In the genomic region with DNA sequence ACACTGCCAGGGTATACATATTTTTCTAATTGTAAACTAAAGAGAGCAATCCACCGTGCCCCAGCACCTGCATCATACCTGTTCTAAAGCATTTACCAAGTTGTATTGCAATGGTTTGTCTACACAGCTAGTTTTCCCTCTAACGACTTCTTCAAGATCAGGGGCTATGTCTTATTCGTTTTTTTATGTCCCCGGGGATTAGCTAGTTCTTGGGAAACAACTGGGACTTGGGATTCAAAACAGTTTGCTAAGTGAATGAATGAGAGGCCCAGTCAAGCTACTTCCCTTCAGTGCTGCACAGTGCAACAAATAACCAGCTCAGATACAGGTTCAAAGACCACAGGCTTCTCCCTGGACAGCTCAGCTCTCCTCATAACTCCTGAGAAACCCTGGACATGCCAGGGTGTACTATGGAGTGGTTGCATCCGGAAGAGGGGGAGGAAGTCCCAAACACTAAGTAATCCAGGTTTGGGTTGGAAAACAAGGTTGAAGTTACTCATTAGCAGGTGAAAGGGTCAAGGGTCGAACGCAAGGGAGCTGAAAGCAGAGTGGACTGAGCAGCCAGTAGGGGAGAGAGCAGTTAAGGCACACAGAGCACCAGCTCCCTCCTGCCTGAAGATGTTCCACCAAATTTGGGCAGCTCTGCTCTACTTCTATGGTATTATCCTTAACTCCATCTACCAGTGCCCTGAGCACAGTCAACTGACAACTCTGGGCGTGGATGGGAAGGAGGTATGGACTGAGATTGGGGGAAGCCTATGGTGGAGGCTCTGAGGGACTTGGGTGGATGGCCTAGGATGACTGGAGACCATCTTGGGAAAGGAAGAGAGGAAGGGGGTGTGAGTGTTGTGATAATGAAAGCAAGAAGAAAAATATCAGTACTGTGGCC, we compare ENCODE assay signal across 1 cellular context.
A peak's percentile ranks its signal among the peaks of the same experiment; 100 is the strongest.
TF ChIP-seq lines count a peak whose summit lies in the region.

A gene (plus strand): TSS at position 546 of the 889 bp plus-strand sequence. CDS start 73 bp downstream, at position 619.

TF ChIP-seq in HepG2, 621 proteins besides CTCF, POLR2A, EP300 and RAD21 (continued from another document and continues in another):
- TF ChIP-seq, protein P1, sequence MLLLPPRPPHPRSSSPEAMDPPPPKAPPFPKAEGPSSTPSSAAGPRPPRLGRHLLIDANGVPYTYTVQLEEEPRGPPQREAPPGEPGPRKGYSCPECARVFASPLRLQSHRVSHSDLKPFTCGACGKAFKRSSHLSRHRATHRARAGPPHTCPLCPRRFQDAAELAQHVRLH (CRISPR knock-in tag; IDR thresholded peaks at IDR 0.05; ENCODE audit: borderline replicate concordance, low read depth): peak; percentile 88; the same call in 1 of the 2 replicates
- TF ChIP-seq SRSF9 (IDR thresholded peaks at IDR 0.05; ENCODE audit: borderline replicate concordance, insufficient read depth, low read depth, low read length, poor library complexity, severe bottlenecking) (no peak), ZBTB7B (CRISPR knock-in tag; IDR thresholded peaks at IDR 0.05) (peak; percentile 79), RFXAP (CRISPR knock-in tag; IDR thresholded peaks at IDR 0.05; ENCODE audit: borderline replicate concordance) (peak; percentile 92), ZNF891 (CRISPR knock-in tag; IDR thresholded peaks at IDR 0.05) (peak; percentile 65; the same call in 1 of the 2 replicates), ZNF768 (CRISPR knock-in tag; IDR thresholded peaks at IDR 0.05) (no peak), SOX5 (CRISPR knock-in tag; IDR thresholded peaks at IDR 0.05; ENCODE audit: borderline replicate concordance) (peak; percentile 86), SMAD1 (CRISPR knock-in tag; IDR thresholded peaks at IDR 0.05; ENCODE audit: borderline replicate concordance, low read depth) (peak; percentile 88), GFI1 (CRISPR knock-in tag; IDR thresholded peaks at IDR 0.05; ENCODE audit: borderline replicate concordance) (peak; percentile 79), ZNF777 (CRISPR knock-in tag; IDR thresholded peaks at IDR 0.05) (no peak; the same call in 1 of the 2 replicates), HNRNPLL (IDR thresholded peaks at IDR 0.05; ENCODE audit: low read depth, low read length, poor library complexity, severe bottlenecking) (no peak), YY1 (IDR thresholded peaks at IDR 0.05; ENCODE audit: insufficient read depth, insufficient replicate concordance, low read depth, low read length) (no peak), REL (CRISPR knock-in tag; conservative IDR thresholded peaks at IDR 0.05) (no peak), CAMTA2 (CRISPR knock-in tag; IDR thresholded peaks at IDR 0.05; ENCODE audit: borderline replicate concordance) (peak; percentile 79; the same call in 1 of the 2 replicates), KLF15 (CRISPR knock-in tag; IDR thresholded peaks at IDR 0.05; ENCODE audit: borderline replicate concordance) (no peak; the same call in 1 of the 2 replicates), THYN1 (CRISPR knock-in tag; IDR thresholded peaks at IDR 0.05; ENCODE audit: borderline replicate concordance, low read depth) (peak; percentile 96; the same call in 1 of the 2 replicates), ZNF619 (CRISPR knock-in tag; IDR thresholded peaks at IDR 0.05) (0 out of 2 replicates have a peak, but pooled peaks have one; percentile 17), NR3C1 (CRISPR knock-in tag; IDR thresholded peaks at IDR 0.05) (no peak), RAD51 (IDR thresholded peaks at IDR 0.05; ENCODE audit: borderline replicate concordance) (no peak), HIVEP1 (CRISPR knock-in tag; IDR thresholded peaks at IDR 0.05) (peak; percentile 93), ZFP82 (CRISPR knock-in tag; IDR thresholded peaks at IDR 0.05; ENCODE audit: borderline replicate concordance) (no peak), GZF1 (CRISPR knock-in tag; IDR thresholded peaks at IDR 0.05) (peak; percentile 86; the same call in 1 of the 2 replicates), RFX1 (IDR thresholded peaks at IDR 0.05) (no peak), ATM (IDR thresholded peaks at IDR 0.05; ENCODE audit: borderline replicate concordance) (no peak), CHD4 (IDR thresholded peaks at IDR 0.05; ENCODE audit: borderline replicate concordance, low read length) (peak; percentile 80; the same call in 1 of the 2 replicates), BORCS8-MEF2B (CRISPR knock-in tag; IDR thresholded peaks at IDR 0.05) (peak; percentile 93), RELA (CRISPR knock-in tag; IDR thresholded peaks at IDR 0.05) (peak; percentile 23; the same call in 1 of the 2 replicates), ZSCAN22 (CRISPR knock-in tag; IDR thresholded peaks at IDR 0.05) (no peak), ZMYM3 (CRISPR knock-in tag; IDR thresholded peaks at IDR 0.05) (peak; percentile 80), ZNF605 (CRISPR knock-in tag; IDR thresholded peaks at IDR 0.05) (peak; percentile 98), MAFK (conservative IDR thresholded peaks at IDR 0.05 in 1 of 2, IDR thresholded peaks at IDR 0.05 in 1 of 2; ENCODE audit: low read length in 2 of 2) (no peak), SALL1 (CRISPR knock-in tag; IDR thresholded peaks at IDR 0.05) (peak; percentile 97), SIX4 (CRISPR knock-in tag; IDR thresholded peaks at IDR 0.05) (peak; percentile 54; the same call in 1 of the 2 replicates), ERF (CRISPR knock-in tag; IDR thresholded peaks at IDR 0.05) (peak; percentile 99), NR1H2 (CRISPR knock-in tag; IDR thresholded peaks at IDR 0.05; ENCODE audit: borderline replicate concordance, low read depth) (peak; percentile 92; the same call in 1 of the 2 replicates), ZNF253 (CRISPR knock-in tag; IDR thresholded peaks at IDR 0.05; ENCODE audit: borderline replicate concordance) (no peak), AGO2 (optimal IDR thresholded peaks at IDR 0.05; ENCODE audit: low read depth, low read length) (no peak), SNRNP70 (IDR thresholded peaks at IDR 0.05; ENCODE audit: low read depth, low read length) (no peak), SMAD3 (CRISPR knock-in tag; IDR thresholded peaks at IDR 0.05) (peak; percentile 89)
- TF ChIP-seq, protein P2, sequence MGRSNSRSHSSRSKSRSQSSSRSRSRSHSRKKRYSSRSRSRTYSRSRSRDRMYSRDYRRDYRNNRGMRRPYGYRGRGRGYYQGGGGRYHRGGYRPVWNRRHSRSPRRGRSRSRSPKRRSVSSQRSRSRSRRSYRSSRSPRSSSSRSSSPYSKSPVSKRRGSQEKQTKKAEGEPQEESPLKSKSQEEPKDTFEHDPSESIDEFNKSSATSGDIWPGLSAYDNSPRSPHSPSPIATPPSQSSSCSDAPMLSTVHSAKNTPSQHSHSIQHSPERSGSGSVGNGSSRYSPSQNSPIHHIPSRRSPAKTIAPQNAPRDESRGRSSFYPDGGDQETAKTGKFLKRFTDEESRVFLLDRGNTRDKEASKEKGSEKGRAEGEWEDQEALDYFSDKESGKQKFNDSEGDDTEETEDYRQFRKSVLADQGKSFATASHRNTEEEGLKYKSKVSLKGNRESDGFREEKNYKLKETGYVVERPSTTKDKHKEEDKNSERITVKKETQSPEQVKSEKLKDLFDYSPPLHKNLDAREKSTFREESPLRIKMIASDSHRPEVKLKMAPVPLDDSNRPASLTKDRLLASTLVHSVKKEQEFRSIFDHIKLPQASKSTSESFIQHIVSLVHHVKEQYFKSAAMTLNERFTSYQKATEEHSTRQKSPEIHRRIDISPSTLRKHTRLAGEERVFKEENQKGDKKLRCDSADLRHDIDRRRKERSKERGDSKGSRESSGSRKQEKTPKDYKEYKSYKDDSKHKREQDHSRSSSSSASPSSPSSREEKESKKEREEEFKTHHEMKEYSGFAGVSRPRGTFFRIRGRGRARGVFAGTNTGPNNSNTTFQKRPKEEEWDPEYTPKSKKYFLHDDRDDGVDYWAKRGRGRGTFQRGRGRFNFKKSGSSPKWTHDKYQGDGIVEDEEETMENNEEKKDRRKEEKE (IDR thresholded peaks at IDR 0.05): no peak
- TF ChIP-seq, protein P3, sequence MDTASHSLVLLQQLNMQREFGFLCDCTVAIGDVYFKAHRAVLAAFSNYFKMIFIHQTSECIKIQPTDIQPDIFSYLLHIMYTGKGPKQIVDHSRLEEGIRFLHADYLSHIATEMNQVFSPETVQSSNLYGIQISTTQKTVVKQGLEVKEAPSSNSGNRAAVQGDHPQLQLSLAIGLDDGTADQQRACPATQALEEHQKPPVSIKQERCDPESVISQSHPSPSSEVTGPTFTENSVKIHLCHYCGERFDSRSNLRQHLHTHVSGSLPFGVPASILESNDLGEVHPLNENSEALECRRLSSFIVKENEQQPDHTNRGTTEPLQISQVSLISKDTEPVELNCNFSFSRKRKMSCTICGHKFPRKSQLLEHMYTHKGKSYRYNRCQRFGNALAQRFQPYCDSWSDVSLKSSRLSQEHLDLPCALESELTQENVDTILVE (CRISPR knock-in tag; IDR thresholded peaks at IDR 0.05): peak; percentile 89; the same call in 1 of the 2 replicates
- TF ChIP-seq, protein P4, sequence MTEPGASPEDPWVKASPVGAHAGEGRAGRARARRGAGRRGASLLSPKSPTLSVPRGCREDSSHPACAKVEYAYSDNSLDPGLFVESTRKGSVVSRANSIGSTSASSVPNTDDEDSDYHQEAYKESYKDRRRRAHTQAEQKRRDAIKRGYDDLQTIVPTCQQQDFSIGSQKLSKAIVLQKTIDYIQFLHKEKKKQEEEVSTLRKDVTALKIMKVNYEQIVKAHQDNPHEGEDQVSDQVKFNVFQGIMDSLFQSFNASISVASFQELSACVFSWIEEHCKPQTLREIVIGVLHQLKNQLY (CRISPR knock-in tag; IDR thresholded peaks at IDR 0.05): peak; percentile 92
- TF ChIP-seq, protein P5, sequence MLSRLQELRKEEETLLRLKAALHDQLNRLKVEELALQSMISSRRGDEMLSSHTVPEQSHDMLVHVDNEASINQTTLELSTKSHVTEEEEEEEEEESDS (CRISPR knock-in tag; IDR thresholded peaks at IDR 0.05; ENCODE audit: borderline replicate concordance): peak; percentile 92
- TF ChIP-seq, protein P6, sequence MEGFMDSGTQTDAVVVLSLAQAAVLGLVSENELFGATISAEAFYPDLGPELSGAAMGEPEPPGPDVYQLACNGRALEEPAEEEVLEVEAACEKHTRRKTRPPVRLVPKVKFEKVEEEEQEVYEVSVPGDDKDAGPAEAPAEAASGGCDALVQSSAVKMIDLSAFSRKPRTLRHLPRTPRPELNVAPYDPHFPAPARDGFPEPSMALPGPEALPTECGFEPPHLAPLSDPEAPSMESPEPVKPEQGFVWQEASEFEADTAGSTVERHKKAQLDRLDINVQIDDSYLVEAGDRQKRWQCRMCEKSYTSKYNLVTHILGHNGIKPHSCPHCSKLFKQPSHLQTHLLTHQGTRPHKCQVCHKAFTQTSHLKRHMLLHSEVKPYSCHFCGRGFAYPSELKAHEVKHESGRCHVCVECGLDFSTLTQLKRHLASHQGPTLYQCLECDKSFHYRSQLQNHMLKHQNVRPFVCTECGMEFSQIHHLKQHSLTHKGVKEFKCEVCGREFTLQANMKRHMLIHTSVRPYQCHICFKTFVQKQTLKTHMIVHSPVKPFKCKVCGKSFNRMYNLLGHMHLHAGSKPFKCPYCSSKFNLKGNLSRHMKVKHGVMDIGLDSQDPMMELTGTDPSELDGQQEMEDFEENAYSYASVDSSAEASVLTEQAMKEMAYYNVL (CRISPR knock-in tag; IDR thresholded peaks at IDR 0.05; ENCODE audit: borderline replicate concordance): peak; percentile 96
- TF ChIP-seq, protein P7, sequence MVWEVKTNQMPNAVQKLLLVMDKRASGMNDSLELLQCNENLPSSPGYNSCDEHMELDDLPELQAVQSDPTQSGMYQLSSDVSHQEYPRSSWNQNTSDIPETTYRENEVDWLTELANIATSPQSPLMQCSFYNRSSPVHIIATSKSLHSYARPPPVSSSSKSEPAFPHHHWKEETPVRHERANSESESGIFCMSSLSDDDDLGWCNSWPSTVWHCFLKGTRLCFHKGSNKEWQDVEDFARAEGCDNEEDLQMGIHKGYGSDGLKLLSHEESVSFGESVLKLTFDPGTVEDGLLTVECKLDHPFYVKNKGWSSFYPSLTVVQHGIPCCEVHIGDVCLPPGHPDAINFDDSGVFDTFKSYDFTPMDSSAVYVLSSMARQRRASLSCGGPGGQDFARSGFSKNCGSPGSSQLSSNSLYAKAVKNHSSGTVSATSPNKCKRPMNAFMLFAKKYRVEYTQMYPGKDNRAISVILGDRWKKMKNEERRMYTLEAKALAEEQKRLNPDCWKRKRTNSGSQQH (CRISPR knock-in tag; IDR thresholded peaks at IDR 0.05; ENCODE audit: low read depth): peak; percentile 99; the same call in 1 of the 2 replicates
- TF ChIP-seq, protein P8, sequence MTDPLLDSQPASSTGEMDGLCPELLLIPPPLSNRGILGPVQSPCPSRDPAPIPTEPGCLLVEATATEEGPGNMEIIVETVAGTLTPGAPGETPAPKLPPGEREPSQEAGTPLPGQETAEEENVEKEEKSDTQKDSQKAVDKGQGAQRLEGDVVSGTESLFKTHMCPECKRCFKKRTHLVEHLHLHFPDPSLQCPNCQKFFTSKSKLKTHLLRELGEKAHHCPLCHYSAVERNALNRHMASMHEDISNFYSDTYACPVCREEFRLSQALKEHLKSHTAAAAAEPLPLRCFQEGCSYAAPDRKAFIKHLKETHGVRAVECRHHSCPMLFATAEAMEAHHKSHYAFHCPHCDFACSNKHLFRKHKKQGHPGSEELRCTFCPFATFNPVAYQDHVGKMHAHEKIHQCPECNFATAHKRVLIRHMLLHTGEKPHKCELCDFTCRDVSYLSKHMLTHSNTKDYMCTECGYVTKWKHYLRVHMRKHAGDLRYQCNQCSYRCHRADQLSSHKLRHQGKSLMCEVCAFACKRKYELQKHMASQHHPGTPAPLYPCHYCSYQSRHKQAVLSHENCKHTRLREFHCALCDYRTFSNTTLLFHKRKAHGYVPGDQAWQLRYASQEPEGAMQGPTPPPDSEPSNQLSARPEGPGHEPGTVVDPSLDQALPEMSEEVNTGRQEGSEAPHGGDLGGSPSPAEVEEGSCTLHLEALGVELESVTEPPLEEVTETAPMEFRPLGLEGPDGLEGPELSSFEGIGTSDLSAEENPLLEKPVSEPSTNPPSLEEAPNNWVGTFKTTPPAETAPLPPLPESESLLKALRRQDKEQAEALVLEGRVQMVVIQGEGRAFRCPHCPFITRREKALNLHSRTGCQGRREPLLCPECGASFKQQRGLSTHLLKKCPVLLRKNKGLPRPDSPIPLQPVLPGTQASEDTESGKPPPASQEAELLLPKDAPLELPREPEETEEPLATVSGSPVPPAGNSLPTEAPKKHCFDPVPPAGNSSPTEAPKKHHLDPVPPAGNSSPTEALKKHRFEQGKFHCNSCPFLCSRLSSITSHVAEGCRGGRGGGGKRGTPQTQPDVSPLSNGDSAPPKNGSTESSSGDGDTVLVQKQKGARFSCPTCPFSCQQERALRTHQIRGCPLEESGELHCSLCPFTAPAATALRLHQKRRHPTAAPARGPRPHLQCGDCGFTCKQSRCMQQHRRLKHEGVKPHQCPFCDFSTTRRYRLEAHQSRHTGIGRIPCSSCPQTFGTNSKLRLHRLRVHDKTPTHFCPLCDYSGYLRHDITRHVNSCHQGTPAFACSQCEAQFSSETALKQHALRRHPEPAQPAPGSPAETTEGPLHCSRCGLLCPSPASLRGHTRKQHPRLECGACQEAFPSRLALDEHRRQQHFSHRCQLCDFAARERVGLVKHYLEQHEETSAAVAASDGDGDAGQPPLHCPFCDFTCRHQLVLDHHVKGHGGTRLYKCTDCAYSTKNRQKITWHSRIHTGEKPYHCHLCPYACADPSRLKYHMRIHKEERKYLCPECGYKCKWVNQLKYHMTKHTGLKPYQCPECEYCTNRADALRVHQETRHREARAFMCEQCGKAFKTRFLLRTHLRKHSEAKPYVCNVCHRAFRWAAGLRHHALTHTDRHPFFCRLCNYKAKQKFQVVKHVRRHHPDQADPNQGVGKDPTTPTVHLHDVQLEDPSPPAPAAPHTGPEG (CRISPR knock-in tag; IDR thresholded peaks at IDR 0.05): no peak; the same call in 1 of the 2 replicates
